In the genomic region with DNA sequence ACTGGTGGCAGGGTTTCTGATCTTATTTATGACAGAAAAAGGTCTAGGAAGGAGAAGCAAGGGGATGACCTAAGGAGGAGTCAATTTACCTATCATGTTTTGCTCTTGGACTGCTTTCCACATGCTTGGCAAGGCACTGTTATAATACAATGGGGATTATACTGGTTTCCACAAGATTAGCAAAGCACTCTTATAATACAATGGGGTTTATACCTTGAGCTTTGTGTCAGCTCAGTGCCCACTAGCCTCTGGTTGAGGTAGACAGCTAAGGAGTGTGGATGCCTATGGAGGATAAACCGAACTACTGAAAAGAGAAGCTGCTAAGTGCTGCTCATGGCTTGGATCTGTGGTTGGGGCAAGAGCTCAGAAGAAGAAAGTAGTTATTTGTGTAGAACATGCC, we compare ENCODE assay signal across 1 cellular context.
TF ChIP-seq lines count a peak whose summit lies in the region.

No MANE protein-coding gene starts in this region.

TF ChIP-seq in GM23338, 12 proteins besides CTCF, POLR2A, EP300 and RAD21 (continued from another document):
- TF ChIP-seq, protein P1, sequence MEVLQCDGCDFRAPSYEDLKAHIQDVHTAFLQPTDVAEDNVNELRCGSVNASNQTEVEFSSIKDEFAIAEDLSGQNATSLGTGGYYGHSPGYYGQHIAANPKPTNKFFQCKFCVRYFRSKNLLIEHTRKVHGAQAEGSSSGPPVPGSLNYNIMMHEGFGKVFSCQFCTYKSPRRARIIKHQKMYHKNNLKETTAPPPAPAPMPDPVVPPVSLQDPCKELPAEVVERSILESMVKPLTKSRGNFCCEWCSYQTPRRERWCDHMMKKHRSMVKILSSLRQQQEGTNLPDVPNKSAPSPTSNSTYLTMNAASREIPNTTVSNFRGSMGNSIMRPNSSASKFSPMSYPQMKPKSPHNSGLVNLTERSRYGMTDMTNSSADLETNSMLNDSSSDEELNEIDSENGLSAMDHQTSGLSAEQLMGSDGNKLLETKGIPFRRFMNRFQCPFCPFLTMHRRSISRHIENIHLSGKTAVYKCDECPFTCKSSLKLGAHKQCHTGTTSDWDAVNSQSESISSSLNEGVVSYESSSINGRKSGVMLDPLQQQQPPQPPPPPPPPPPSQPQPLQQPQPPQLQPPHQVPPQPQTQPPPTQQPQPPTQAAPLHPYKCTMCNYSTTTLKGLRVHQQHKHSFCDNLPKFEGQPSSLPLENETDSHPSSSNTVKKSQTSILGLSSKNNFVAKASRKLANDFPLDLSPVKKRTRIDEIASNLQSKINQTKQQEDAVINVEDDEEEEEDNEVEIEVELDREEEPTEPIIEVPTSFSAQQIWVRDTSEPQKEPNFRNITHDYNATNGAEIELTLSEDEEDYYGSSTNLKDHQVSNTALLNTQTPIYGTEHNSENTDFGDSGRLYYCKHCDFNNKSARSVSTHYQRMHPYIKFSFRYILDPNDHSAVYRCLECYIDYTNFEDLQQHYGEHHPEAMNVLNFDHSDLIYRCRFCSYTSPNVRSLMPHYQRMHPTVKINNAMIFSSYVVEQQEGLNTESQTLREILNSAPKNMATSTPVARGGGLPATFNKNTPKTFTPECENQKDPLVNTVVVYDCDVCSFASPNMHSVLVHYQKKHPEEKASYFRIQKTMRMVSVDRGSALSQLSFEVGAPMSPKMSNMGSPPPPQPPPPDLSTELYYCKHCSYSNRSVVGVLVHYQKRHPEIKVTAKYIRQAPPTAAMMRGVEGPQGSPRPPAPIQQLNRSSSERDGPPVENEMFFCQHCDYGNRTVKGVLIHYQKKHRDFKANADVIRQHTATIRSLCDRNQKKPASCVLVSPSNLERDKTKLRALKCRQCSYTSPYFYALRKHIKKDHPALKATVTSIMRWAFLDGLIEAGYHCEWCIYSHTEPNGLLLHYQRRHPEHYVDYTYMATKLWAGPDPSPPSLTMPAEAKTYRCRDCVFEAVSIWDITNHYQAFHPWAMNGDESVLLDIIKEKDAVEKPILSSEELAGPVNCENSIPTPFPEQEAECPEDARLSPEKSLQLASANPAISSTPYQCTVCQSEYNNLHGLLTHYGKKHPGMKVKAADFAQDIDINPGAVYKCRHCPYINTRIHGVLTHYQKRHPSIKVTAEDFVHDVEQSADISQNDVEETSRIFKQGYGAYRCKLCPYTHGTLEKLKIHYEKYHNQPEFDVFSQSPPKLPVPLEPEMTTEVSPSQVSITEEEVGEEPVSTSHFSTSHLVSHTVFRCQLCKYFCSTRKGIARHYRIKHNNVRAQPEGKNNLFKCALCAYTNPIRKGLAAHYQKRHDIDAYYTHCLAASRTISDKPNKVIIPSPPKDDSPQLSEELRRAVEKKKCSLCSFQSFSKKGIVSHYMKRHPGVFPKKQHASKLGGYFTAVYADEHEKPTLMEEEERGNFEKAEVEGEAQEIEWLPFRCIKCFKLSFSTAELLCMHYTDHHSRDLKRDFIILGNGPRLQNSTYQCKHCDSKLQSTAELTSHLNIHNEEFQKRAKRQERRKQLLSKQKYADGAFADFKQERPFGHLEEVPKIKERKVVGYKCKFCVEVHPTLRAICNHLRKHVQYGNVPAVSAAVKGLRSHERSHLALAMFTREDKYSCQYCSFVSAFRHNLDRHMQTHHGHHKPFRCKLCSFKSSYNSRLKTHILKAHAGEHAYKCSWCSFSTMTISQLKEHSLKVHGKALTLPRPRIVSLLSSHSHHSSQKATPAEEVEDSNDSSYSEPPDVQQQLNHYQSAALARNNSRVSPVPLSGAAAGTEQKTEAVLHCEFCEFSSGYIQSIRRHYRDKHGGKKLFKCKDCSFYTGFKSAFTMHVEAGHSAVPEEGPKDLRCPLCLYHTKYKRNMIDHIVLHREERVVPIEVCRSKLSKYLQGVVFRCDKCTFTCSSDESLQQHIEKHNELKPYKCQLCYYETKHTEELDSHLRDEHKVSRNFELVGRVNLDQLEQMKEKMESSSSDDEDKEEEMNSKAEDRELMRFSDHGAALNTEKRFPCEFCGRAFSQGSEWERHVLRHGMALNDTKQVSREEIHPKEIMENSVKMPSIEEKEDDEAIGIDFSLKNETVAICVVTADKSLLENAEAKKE (CRISPR knock-in tag; IDR thresholded peaks at IDR 0.05): no peak
- TF ChIP-seq POLR2AphosphoS5 (IDR thresholded peaks at IDR 0.05; ENCODE audit: low read depth) (no peak), EZH2 (IDR thresholded peaks at IDR 0.05; ENCODE audit: low read depth, unreplicated experiment) (no peak)
